Comparison of ENCODE assay signal across 19 cellular contexts in the genomic region with DNA sequence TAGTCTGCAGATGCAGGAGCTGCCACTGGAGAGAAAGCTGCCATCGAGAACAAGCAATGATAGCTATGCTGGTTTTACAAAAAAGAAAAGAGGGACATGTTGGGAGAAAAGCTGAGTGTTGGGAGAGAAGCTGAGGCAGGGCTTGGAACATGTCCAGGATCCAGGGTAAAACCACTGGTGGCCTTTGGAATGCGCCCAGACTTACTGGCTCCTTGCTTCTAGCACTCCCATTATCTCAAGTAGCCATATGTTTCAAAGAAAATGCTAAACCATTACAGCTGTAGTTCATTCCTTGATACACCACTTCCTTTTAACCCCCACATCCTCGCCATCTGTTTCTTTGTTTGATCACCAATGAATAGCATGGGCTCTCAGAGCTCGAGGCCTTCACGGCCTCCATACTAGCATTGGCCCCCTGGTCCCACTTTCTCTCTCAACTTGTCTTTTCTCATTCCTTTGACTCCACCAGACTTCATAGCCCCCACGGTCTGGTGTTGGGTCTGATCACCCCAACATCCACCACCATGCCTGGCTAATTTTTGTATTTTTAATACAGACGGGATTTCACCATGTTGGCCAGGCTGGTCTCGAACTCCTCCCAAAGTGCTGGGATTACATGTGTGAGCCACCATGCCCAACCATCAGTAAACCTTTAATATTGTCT. TPM values are rescaled to one million over a fixed set of nuclear protein-coding genes. Genes with fewer than 3 reads are reported as not detected.
"Had no signal": no experiment of that assay in that cellular context is flagged by ENCODE, and none has a peak within 500 bp of the region (broad histone marks: within the 10 kb centered on the region; RNA-seq: fewer than 3 reads in every experiment).

No MANE protein-coding gene starts in this region.

- ATAC-seq: activated naive CD8-positive, alpha-beta T cell treated with anti-CD3 and anti-CD28 coated beads, Interleukin-2, amount 50 U/mL, for 24 hours; activated T-helper 17 cell treated with anti-CD3 and anti-CD28 coated beads, Interleukin-2, amount 50 U/mL, for 72 hours; effector memory CD8-positive, alpha-beta T cell; left colon; lower lobe of right lung; right lobe of liver; upper lobe of right lung had no signal

- H3K9me3 ChIP-seq: right lobe of liver had no signal

- H3K4me1 ChIP-seq: lower lobe of right lung, right lobe of liver, upper lobe of right lung had no signal

- H3K36me3 ChIP-seq: lower lobe of right lung, right lobe of liver, upper lobe of right lung had no signal

- H3K27me3 ChIP-seq: right lobe of liver, upper lobe of right lung had no signal

- H3K4me2 ChIP-seq: smooth muscle cell had no signal

- FAIRE-seq: astrocyte, bronchial epithelial cell, frontal cortex, islet of Langerhans had no signal

- H3K27ac ChIP-seq: lower lobe of right lung, right lobe of liver, upper lobe of right lung had no signal

- DNase-seq: activated CD4-positive, alpha-beta T cell treated with anti-CD3 and anti-CD28 coated beads, Interleukin-2, amount 50 U/mL, for 1 hour; activated naive CD4-positive, alpha-beta T cell treated with anti-CD3 and anti-CD28 coated beads for 36 hours; activated naive CD8-positive, alpha-beta T cell treated with anti-CD3 and anti-CD28 coated beads, Interleukin-2, amount 50 U/mL, for 24 hours; activated T-cell treated with anti-CD3 and anti-CD28 coated beads for 4 hours; dermis blood vessel endothelial cell; effector memory CD8-positive, alpha-beta T cell; left colon; lower lobe of right lung; midbrain; right lobe of liver; upper lobe of right lung had no signal

- H3K4me3 ChIP-seq: lower lobe of right lung, right lobe of liver, smooth muscle cell, upper lobe of right lung had no signal

RNA-seq across cellular contexts. Expression of a gene that starts 23.8 kb away (rescaled TPM):
- total RNA-seq: activated naive CD4-positive, alpha-beta T cell treated with anti-CD3 and anti-CD28 coated beads for 36 hours; activated T-helper 17 cell treated with anti-CD3 and anti-CD28 coated beads, Interleukin-2, amount 50 U/mL, for 72 hours; bronchial epithelial cell; epithelial cell of proximal tubule had no signal
- polyA plus RNA-seq: neural cell had no signal
